8 cellular contexts compared by ENCODE assay signal in genomic region chr14:58395565-58395814, GRCh38. TPM values are rescaled to one million over a fixed set of nuclear protein-coding genes. Genes with fewer than 3 reads are reported as not detected.
DNase-seq lines count a peak whose midpoint lies in the region; ATAC-seq, FAIRE-seq and TF ChIP-seq lines count a peak whose summit lies in the region.

No MANE protein-coding gene starts in this region.

- H3K36me3 Mint-ChIP-seq in CD4-positive, alpha-beta T cell (ENCODE audit: low read depth), result no peaks in the 10 kb centered on the region

- no peaks in the 10 kb centered on the region for H3K9me2 ChIP-seq in OCI-LY7 (ENCODE audit: insufficient read depth, low read length)

- H3K27ac ChIP-seq in CD4-positive, alpha-beta T cell (ENCODE audit: low read depth, low read length), result peak overlapping the region; percentile 69
- H3K27ac ChIP-seq in OCI-LY7 (ENCODE audit: low read depth, low read length, poor library complexity, severe bottlenecking) (no peak overlapping the region), endothelial cell of umbilical vein (ENCODE audit: insufficient read depth, low read depth, low read length) (no peak overlapping the region), neutrophil (peak overlapping the region; percentile 29)

- BruUV-seq in OCI-LY7 (replicated peaks; lab: Mats Ljungman, UMichigan) (no TSS peak), endothelial cell of umbilical vein (replicated peaks; lab: Mats Ljungman, UMichigan) (no TSS peak)

- CTCF ChIA-PET in CD4-positive, alpha-beta T cell (lab: Charles Lee), result interaction anchor here (0.6 to 2.1 kb wide), 14 partner anchors 10 to 286 kb away, joined by 3 to 23 read pairs (median 4); partner anchors contain the start of genes KIAA0586 and TIMM9
- CTCF ChIA-PET in OCI-LY7 (lab: Charles Lee; ENCODE audit: unreplicated experiment) (no interaction called here), endothelial cell of umbilical vein (lab: Charles Lee) (interaction anchor here (0.8 to 2.7 kb wide), 12 partner anchors 11 to 287 kb away, joined by 3 to 10 read pairs (median 4); partner anchors contain the start of genes ARID4A, KIAA0586 and TIMM9)

- no peak for DNase-seq in CD4-positive, alpha-beta T cell
- DNase-seq in OCI-LY7 (ENCODE audit: low spot score), result no peak
- DNase-seq in endothelial cell of umbilical vein (ENCODE audit: low read depth, low spot score), result no peak
- DNase-seq in DMS 273 treated with DMSO at 0.1 percent for 48 hours (lab: John Stamatoyannopoulos, UW), result no peak

- H3K4me1 Mint-ChIP-seq in CD4-positive, alpha-beta T cell (ENCODE audit: low read depth), result peaks cover 12% of the 10 kb centered on the region

- ATAC-seq in CD4-positive, alpha-beta T cell (ENCODE audit: poor library complexity), result no peak
- ATAC-seq in HG03139 (IDR thresholded peaks at IDR 0.05; ENCODE audit: unreplicated experiment), result no peak
- ATAC-seq in HG03196 (IDR thresholded peaks at IDR 0.05; ENCODE audit: unreplicated experiment), result no peak
- no peak for ATAC-seq in GM19035 (IDR thresholded peaks at IDR 0.05; ENCODE audit: unreplicated experiment)

- peak overlapping the region; percentile 76 for H2AFZ ChIP-seq in OCI-LY7 (ENCODE audit: low read length)
- H2AFZ ChIP-seq in endothelial cell of umbilical vein (ENCODE audit: low read depth, low read length), result peak overlapping the region; percentile 96

- intact Hi-C loops in CD4-positive, alpha-beta T cell (cut with DNase I, micrococcal nuclease), result no loop called here
- intact Hi-C loops in OCI-LY7 (cut with micrococcal nuclease; ENCODE audit: unreplicated experiment), result no loop called here
- intact Hi-C loops in endothelial cell of umbilical vein (cut with micrococcal nuclease), result loop anchor here (1.0 to 2.0 kb wide), 2 partner anchors 97 to 287 kb away; partner anchors contain the start of gene ARID4A

- H3K79me2 ChIP-seq in OCI-LY7 (ENCODE audit: insufficient read depth, low read depth, low read length), result no peaks in the 10 kb centered on the region
- H3K79me2 ChIP-seq in endothelial cell of umbilical vein (ENCODE audit: control insufficient read depth, insufficient read depth, low read length), result no peaks in the 10 kb centered on the region

- H3K27me3 ChIP-seq in CD4-positive, alpha-beta T cell (ENCODE audit: control insufficient read depth, insufficient read depth, low read length), result no peaks in the 10 kb centered on the region
- H3K27me3 ChIP-seq in endothelial cell of umbilical vein (ENCODE audit: control insufficient read depth in 2 of 2, insufficient read depth in 2 of 2, low read length in 2 of 2) (no peaks in the 10 kb centered on the region), neutrophil (peaks cover 3% of the 10 kb centered on the region)

- FAIRE-seq in endothelial cell of umbilical vein (lab: Jason Lieb, UNC), result no peak

- H3K4me2 ChIP-seq in OCI-LY7 (ENCODE audit: low read length), result peak overlapping the region; percentile 50; the same call in 1 of the 2 replicates
- H3K4me2 ChIP-seq in endothelial cell of umbilical vein (ENCODE audit: insufficient read depth, low read length), result peak overlapping the region; percentile 42

- TF ChIP-seq CTCF in CD4-positive, alpha-beta T cell (IDR thresholded peaks at IDR 0.05), result no peak
- TF ChIP-seq CTCF in OCI-LY7 (conservative IDR thresholded peaks at IDR 0.05; ENCODE audit: low read length) (no peak), endothelial cell of umbilical vein (IDR thresholded peaks at IDR 0.05; ENCODE audit: extremely low read depth in 1 of 2, insufficient read depth in 1 of 2, low read depth in 1 of 2, low read length in 2 of 2) (no peak), neutrophil (IDR thresholded peaks at IDR 0.05) (no peak)

- H4K20me1 ChIP-seq in OCI-LY7 (ENCODE audit: insufficient read depth, low read length) (no peaks in the 10 kb centered on the region), endothelial cell of umbilical vein (replicated peaks; ENCODE audit: control insufficient read depth, extremely low read depth, insufficient read depth, low read length) (no peaks in the 10 kb centered on the region)

- no peak for TF ChIP-seq POLR2A in endothelial cell of umbilical vein (IDR thresholded peaks at IDR 0.05; ENCODE audit: low read depth, low read length)

- H3K27me3 Mint-ChIP-seq in CD4-positive, alpha-beta T cell, result no peaks in the 10 kb centered on the region

- dilution Hi-C loops in endothelial cell of umbilical vein (cut with MboI; ENCODE audit: extremely low pct_ligation_motif_present, low sequenced_read_pairs), result no loop called here

- peak overlapping the region; percentile 85 for H3K27ac Mint-ChIP-seq in CD4-positive, alpha-beta T cell

- H3K9me3 ChIP-seq in CD4-positive, alpha-beta T cell (ENCODE audit: control insufficient read depth, low read length), result no peaks in the 10 kb centered on the region
- H3K9me3 ChIP-seq in OCI-LY7 (ENCODE audit: low read length) (no peaks in the 10 kb centered on the region), endothelial cell of umbilical vein (replicated peaks; ENCODE audit: control insufficient read depth, insufficient read depth, low read length) (no peaks in the 10 kb centered on the region), neutrophil (no peaks in the 10 kb centered on the region)

- peak overlapping the region; percentile 88 for H3K4me3 Mint-ChIP-seq in CD4-positive, alpha-beta T cell

- POLR2A ChIA-PET in CD4-positive, alpha-beta T cell (lab: Charles Lee), result interaction anchor here (0.7 to 3.3 kb wide), 10 partner anchors 9 to 196 kb away, joined by 3 to 51 read pairs (median 6); partner anchors contain the start of genes ACTR10, ARID4A, KIAA0586 and PSMA3
- POLR2A ChIA-PET in OCI-LY7 (lab: Charles Lee), result no interaction called here
- POLR2A ChIA-PET in endothelial cell of umbilical vein (lab: Charles Lee), result no interaction called here

- H3K9ac ChIP-seq in endothelial cell of umbilical vein (replicated peaks; ENCODE audit: extremely low read depth, insufficient read depth, low read length), result peak overlapping the region; percentile 70

- H3K9me3 Mint-ChIP-seq in CD4-positive, alpha-beta T cell, result no peaks in the 10 kb centered on the region

- H3K4me1 ChIP-seq in OCI-LY7 (ENCODE audit: insufficient read depth, low read length, poor library complexity, severe bottlenecking) (peaks cover 7% of the 10 kb centered on the region), endothelial cell of umbilical vein (ENCODE audit: control insufficient read depth, extremely low read depth, insufficient read depth, low read length) (peaks cover 10% of the 10 kb centered on the region), neutrophil (ENCODE audit: control insufficient read depth in 1 of 2, insufficient read depth in 1 of 2, low read depth in 1 of 2, low read length in 1 of 2) (peaks cover 10 to 13% of the 10 kb centered on the region in 2 experiments)

- H3K4me3 ChIP-seq in OCI-LY7 (ENCODE audit: low read depth, low read length, poor library complexity, severe bottlenecking) (no peak overlapping the region), endothelial cell of umbilical vein (replicated peaks in 1 of 3; ENCODE audit: insufficient read depth in 1 of 3, low read depth in 1 of 3, low read length in 3 of 3) (peak overlapping the region in 2 of 3 experiments; percentile 51 to 52), neutrophil (ENCODE audit: low read depth in 1 of 2, low read length in 1 of 2) (peak overlapping the region; percentile 56 to 57)

- H3K9me1 ChIP-seq in endothelial cell of umbilical vein (replicated peaks; ENCODE audit: control insufficient read depth, extremely low read depth, insufficient read depth, low read length), result no peaks in the 10 kb centered on the region

- H3K36me3 ChIP-seq in OCI-LY7 (ENCODE audit: insufficient read depth, low read length), result no peaks in the 10 kb centered on the region
- H3K36me3 ChIP-seq in endothelial cell of umbilical vein (ENCODE audit: control insufficient read depth in 2 of 2, extremely low read depth in 1 of 2, insufficient read depth in 2 of 2, low read length in 2 of 2), result no peaks in the 10 kb centered on the region
- H3K36me3 ChIP-seq in neutrophil, result no peaks in the 10 kb centered on the region

RNA-seq across cellular contexts. Expression of gene TOMM20L, which starts 0.2 kb away (rescaled TPM):
- total RNA-seq in CD4-positive, alpha-beta T cell, result under 1 TPM in 1 of 2 experiments, not detected in 1; 0.56 TPM
- not detected in 2 replicates for total RNA-seq in OCI-LY7 (2014; rRNA removed; shearing (Covaris generic))
- total RNA-seq in OCI-LY7 (2022) (not detected in 2 replicates), endothelial cell of umbilical vein (not detected in 2 replicates)
- not detected in 2 replicates for polyA plus RNA-seq in endothelial cell of umbilical vein
- not detected in 2 replicates for polyA plus RNA-seq in endothelial cell of umbilical vein (2011; cell fraction: cytosol; rRNA removed)
- polyA plus RNA-seq in endothelial cell of umbilical vein (2011; cell fraction: nucleus; rRNA removed), result not detected in 2 replicates
- polyA plus RNA-seq in endothelial cell of umbilical vein (2012), result not detected in 2 replicates
- not detected in 2 replicates for polyA minus RNA-seq in endothelial cell of umbilical vein
- polyA minus RNA-seq in endothelial cell of umbilical vein (2011; cell fraction: cytosol; rRNA and poly(A)+ RNA removed), result not detected
- not detected in 2 replicates for polyA minus RNA-seq in endothelial cell of umbilical vein (2011; cell fraction: nucleus; rRNA and poly(A)+ RNA removed)

RNA-seq across cellular contexts. Expression of gene TIMM9, which starts 31.8 kb away (rescaled TPM):
- 10 to 100 TPM; 33.1 to 34.9 TPM for total RNA-seq in CD4-positive, alpha-beta T cell
- total RNA-seq in OCI-LY7 (2014; rRNA removed; shearing (Covaris generic)), result 33.0 and 37.2 TPM in 2 replicates
- total RNA-seq in OCI-LY7 (2022) (60.3 and 60.6 TPM in 2 replicates), endothelial cell of umbilical vein (38.0 and 42.4 TPM in 2 replicates)
- polyA plus RNA-seq in endothelial cell of umbilical vein, result 15.4 and 20.2 TPM in 2 replicates
- 45.7 and 64.8 TPM in 2 replicates for polyA plus RNA-seq in endothelial cell of umbilical vein (2011; cell fraction: cytosol; rRNA removed)
- 11.2 and 18.6 TPM in 2 replicates for polyA plus RNA-seq in endothelial cell of umbilical vein (2011; cell fraction: nucleus; rRNA removed)
- 54.9 and 55.1 TPM in 2 replicates for polyA plus RNA-seq in endothelial cell of umbilical vein (2012)
- polyA minus RNA-seq in endothelial cell of umbilical vein, result 7.7 and 9.5 TPM in 2 replicates
- polyA minus RNA-seq in endothelial cell of umbilical vein (2011; cell fraction: cytosol; rRNA and poly(A)+ RNA removed), result 17.3 TPM
- 4.4 and 5.2 TPM in 2 replicates for polyA minus RNA-seq in endothelial cell of umbilical vein (2011; cell fraction: nucleus; rRNA and poly(A)+ RNA removed)

RNA-seq across cellular contexts. Expression of gene KIAA0586, which starts 32.0 kb away (rescaled TPM):
- 10 to 100 TPM; 16.5 to 18.2 TPM for total RNA-seq in CD4-positive, alpha-beta T cell
- 20.5 and 20.8 TPM in 2 replicates for total RNA-seq in OCI-LY7 (2014; rRNA removed; shearing (Covaris generic))
- total RNA-seq in OCI-LY7 (2022) (40.9 and 41.7 TPM in 2 replicates), endothelial cell of umbilical vein (25.9 and 29.2 TPM in 2 replicates)
- polyA plus RNA-seq in endothelial cell of umbilical vein, result 5.9 and 7.4 TPM in 2 replicates
- polyA plus RNA-seq in endothelial cell of umbilical vein (2011; cell fraction: cytosol; rRNA removed), result 12.2 TPM in 2 replicates
- polyA plus RNA-seq in endothelial cell of umbilical vein (2011; cell fraction: nucleus; rRNA removed), result 21.0 and 25.2 TPM in 2 replicates
- 12.8 and 24.4 TPM in 2 replicates for polyA plus RNA-seq in endothelial cell of umbilical vein (2012)
- polyA minus RNA-seq in endothelial cell of umbilical vein, result 24.4 and 26.4 TPM in 2 replicates
- polyA minus RNA-seq in endothelial cell of umbilical vein (2011; cell fraction: cytosol; rRNA and poly(A)+ RNA removed), result 24.9 TPM
- polyA minus RNA-seq in endothelial cell of umbilical vein (2011; cell fraction: nucleus; rRNA and poly(A)+ RNA removed), result 33.9 and 47.3 TPM in 2 replicates

Comparison
In these comparisons a context has a peak if more than half of its experiments do, and no peak if none do; other contexts are left out.
1. H3K27ac ChIP-seq: peak in CD4-positive, alpha-beta T cell (single experiment) and neutrophil (single experiment); none in OCI-LY7 (single experiment) and endothelial cell of umbilical vein (single experiment).